Comparison of ENCODE assay signal across 19 cellular contexts in the genomic region with DNA sequence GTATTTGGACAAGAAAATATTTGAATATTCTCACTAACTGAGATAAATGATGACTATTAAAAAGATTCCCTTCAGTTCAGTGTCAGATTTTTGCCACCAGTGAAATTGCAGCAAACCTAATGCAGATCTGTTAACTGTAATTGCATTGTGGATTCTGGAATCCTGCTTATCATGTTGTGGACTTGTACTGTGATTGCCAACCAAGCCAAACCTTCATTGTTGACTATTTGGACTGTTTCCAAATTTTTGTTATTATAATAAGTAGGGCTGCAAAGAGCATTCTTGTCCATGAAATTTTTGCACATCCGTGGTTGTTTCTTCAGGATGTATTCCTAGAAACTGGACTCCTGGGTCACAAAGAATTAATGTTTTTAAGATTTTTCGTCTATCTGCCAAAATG.
"Had no signal": no experiment of that assay in that cellular context is flagged by ENCODE, and none has a peak within 500 bp of the region (broad histone marks: within the 10 kb centered on the region; RNA-seq: fewer than 3 reads in every experiment).

No MANE protein-coding gene starts in this region.

- H3K36me3 ChIP-seq: lower lobe of right lung, sigmoid colon, tibial artery had no signal

- H3K27me3 ChIP-seq: sigmoid colon, tibial artery had no signal

- H3K27ac ChIP-seq: coronary artery, lower lobe of right lung, sigmoid colon had no signal

- ATAC-seq: activated CD4-positive, alpha-beta T cell treated with anti-CD3 and anti-CD28 coated beads for 36 hours; activated T-cell treated with anti-CD3 and anti-CD28 coated beads, Interleukin-2, amount 50 U/mL, for 4 hours; lower lobe of right lung; naive thymus-derived CD4-positive, alpha-beta T cell had no signal

- H3K4me3 ChIP-seq: coronary artery, lower lobe of right lung, sigmoid colon, tibial artery had no signal

- DNase-seq: activated B cell treated with CpG ODN at 0.5 μM for 24 hours; activated CD4-positive, alpha-beta T cell treated with anti-CD3 and anti-CD28 coated beads for 36 hours; activated CD4-positive, alpha-beta T cell treated with anti-CD3 and anti-CD28 coated beads, Interleukin-2, amount 50 U/mL, for 4 hours; activated CD8-positive, alpha-beta memory T cell treated with anti-CD3 and anti-CD28 coated beads, Interleukin-2, amount 50 U/mL, for 48 hours; activated naive CD4-positive, alpha-beta T cell treated with Interleukin-2 at 50 U/mL for 16 hours; activated naive CD8-positive, alpha-beta T cell treated with anti-CD3 and anti-CD28 coated beads, Interleukin-2, amount 10 ng/mL, durations not matched to agents 7 days and 5 days; activated T-cell treated with anti-CD3 and anti-CD28 coated beads, Interleukin-2, amount 50 U/mL, for 4 hours; cerebellar nuclear complex; erythroblast; foreskin melanocyte; kidney; lower lobe of right lung; naive thymus-derived CD4-positive, alpha-beta T cell; retina; sigmoid colon; stimulated activated CD4-positive, alpha-beta T cell treated with anti-CD3 and anti-CD28 coated beads, Interleukin-4, amount 100 ng/mL, for 1 hour; T-helper 9 cell; tibial artery had no signal

- H3K4me1 ChIP-seq: lower lobe of right lung, sigmoid colon had no signal

- H3K9me3 ChIP-seq: lower lobe of right lung, sigmoid colon, tibial artery had no signal
